In the genomic region with DNA sequence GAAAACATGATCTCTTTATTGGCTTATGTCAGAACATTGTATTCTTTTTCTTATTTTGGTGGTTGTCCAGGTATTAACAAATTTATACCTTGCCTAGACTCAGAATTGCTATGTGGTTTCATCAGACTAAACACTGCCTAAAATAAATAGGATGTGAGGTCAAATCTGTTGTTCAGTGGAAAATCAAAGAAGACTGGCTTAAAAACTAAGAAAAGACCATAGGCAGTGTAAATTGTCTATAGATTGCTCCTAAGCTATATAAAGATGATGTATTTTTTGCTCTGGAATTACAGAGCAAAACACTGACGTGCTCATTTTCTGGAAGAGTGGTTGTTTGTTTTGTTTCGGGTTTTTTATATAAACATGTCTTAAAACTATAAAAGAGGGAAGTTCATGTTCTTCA, we compare ENCODE assay signal across 15 cellular contexts.
DNase-seq lines count a peak whose midpoint lies in the region; ATAC-seq and TF ChIP-seq lines count a peak whose summit lies in the region.
"Had no signal": no experiment of that assay in that cellular context is flagged by ENCODE, and none has a peak within 500 bp of the region (broad histone marks: within the 10 kb centered on the region; RNA-seq: fewer than 3 reads in every experiment).

No MANE protein-coding gene starts in this region.

- TF ChIP-seq CTCF in WTC11 (IDR thresholded peaks at IDR 0.05) = no peak
- no peak for TF ChIP-seq CTCF in testis (IDR thresholded peaks at IDR 0.05)

- POLR2A ChIA-PET in WTC11 (lab: Charles Lee) = no interaction called here

- H3K36me3 ChIP-seq in skeletal muscle satellite cell (ENCODE audit: insufficient read depth, low read length) = peaks cover 11% of the 10 kb centered on the region
- no peaks in the 10 kb centered on the region for H3K36me3 ChIP-seq in testis (ENCODE audit: low read depth, missing control alignments)

- H3K9ac ChIP-seq in skeletal muscle satellite cell (ENCODE audit: low read depth, low read length) = peak overlapping the region; percentile 75

- H3K27ac Mint-ChIP-seq in WTC11 = 0 out of 2 replicates have a peak overlapping the region, but pooled peaks have one; percentile 24
- H3K27ac Mint-ChIP-seq: CD4-positive, alpha-beta T cell had no signal

- DNase-seq in EH (ENCODE audit: low read depth) (peak; percentile 46), WTC11 (ENCODE audit: low spot score) (no peak), fibroblast of the conjunctiva (ENCODE audit: low read depth) (peak; percentile 20), NCI-H510A (lab: John Stamatoyannopoulos, UW) (no peak), NCI-H187 treated with DMSO at 0.1 percent for 48 hours (lab: John Stamatoyannopoulos, UW) (no peak), testis (no peak), kidney glomerular epithelial cell (lab: John Stamatoyannopoulos, UW) (no peak)
- DNase-seq: activated gamma-delta T cell; CD4-positive, alpha-beta T cell; GDM1; stimulated activated CD4-positive, alpha-beta T cell treated with anti-CD3 and anti-CD28 coated beads, Interleukin-4, amount 100 ng/mL, for 4 hours; stimulated activated naive CD4-positive, alpha-beta T cell had no signal

- intact Hi-C loops in testis (cut with DNase I; ENCODE audit: low total_unique reads) = no loop called here

- H3K27me3 Mint-ChIP-seq in WTC11 (ENCODE audit: low read depth) = no peaks in the 10 kb centered on the region

- H3K27me3 ChIP-seq in skeletal muscle satellite cell (ENCODE audit: control insufficient read depth, insufficient read depth, low read length) (no peaks in the 10 kb centered on the region), testis (no peaks in the 10 kb centered on the region)
- H3K27me3 ChIP-seq: cardiac muscle cell had no signal

- peaks cover 36% of the 10 kb centered on the region for H3K36me3 Mint-ChIP-seq in WTC11

- no peaks in the 10 kb centered on the region for H3K9me3 Mint-ChIP-seq in WTC11
- H3K9me3 Mint-ChIP-seq: CD4-positive, alpha-beta T cell had no signal

- H3K9me3 ChIP-seq in skeletal muscle satellite cell (replicated peaks; ENCODE audit: low read length) (no peaks in the 10 kb centered on the region), testis (no peaks in the 10 kb centered on the region)

- H3K4me1 Mint-ChIP-seq in WTC11 = peaks cover 27% of the 10 kb centered on the region

- WGBS in testis, 2 donors = 68 to 71% methylated on average over 2 of the region's 2 CpGs

- ATAC-seq in WTC11 = no peak
- ATAC-seq: HCT116 had no signal

- CTCF ChIA-PET in WTC11 (lab: Charles Lee) = interaction anchor here (0.8 to 1.0 kb wide), 2 partner anchors 23 to 26 kb away, joined by 3 to 4 read pairs; no protein-coding TSS in a partner anchor

- no peak for TF ChIP-seq POLR2A in testis (IDR thresholded peaks at IDR 0.05)

- H3K27ac ChIP-seq in testis = no peak overlapping the region
- H3K27ac ChIP-seq: cardiac muscle cell had no signal

- peak overlapping the region; percentile 47 for H3K4me2 ChIP-seq in skeletal muscle satellite cell (ENCODE audit: low read length)

- H3K4me3 ChIP-seq in skeletal muscle satellite cell (ENCODE audit: low read length) (no peak overlapping the region), testis (no peak overlapping the region)
- H3K4me3 ChIP-seq: cardiac muscle cell had no signal

- H3K4me1 ChIP-seq in skeletal muscle satellite cell (ENCODE audit: control insufficient read depth, insufficient read depth, low read length) (peaks cover 62% of the 10 kb centered on the region), testis (no peaks in the 10 kb centered on the region)

- H3K4me3 Mint-ChIP-seq in WTC11 = no peak overlapping the region
- H3K4me3 Mint-ChIP-seq: CD4-positive, alpha-beta T cell had no signal

TF ChIP-seq in WTC11, 78 proteins besides CTCF, POLR2A, EP300 and RAD21 (continues in another document):
- TF ChIP-seq ZNF317 (CRISPR knock-in tag; IDR thresholded peaks at IDR 0.05; ENCODE audit: borderline replicate concordance, low read depth) = no peak
- no peak for TF ChIP-seq ZNF219 (CRISPR knock-in tag; IDR thresholded peaks at IDR 0.05; ENCODE audit: borderline replicate concordance)
- no peak for TF ChIP-seq CBFB (CRISPR knock-in tag; IDR thresholded peaks at IDR 0.05; ENCODE audit: low read depth)
- TF ChIP-seq, protein P1, sequence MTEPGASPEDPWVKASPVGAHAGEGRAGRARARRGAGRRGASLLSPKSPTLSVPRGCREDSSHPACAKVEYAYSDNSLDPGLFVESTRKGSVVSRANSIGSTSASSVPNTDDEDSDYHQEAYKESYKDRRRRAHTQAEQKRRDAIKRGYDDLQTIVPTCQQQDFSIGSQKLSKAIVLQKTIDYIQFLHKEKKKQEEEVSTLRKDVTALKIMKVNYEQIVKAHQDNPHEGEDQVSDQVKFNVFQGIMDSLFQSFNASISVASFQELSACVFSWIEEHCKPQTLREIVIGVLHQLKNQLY (CRISPR knock-in tag; IDR thresholded peaks at IDR 0.05) = no peak
- TF ChIP-seq TEAD4 (CRISPR knock-in tag; IDR thresholded peaks at IDR 0.05) = no peak
- no peak for TF ChIP-seq SP1 (CRISPR knock-in tag; conservative IDR thresholded peaks at IDR 0.05)
- TF ChIP-seq ESRRA (CRISPR knock-in tag; IDR thresholded peaks at IDR 0.05; ENCODE audit: borderline replicate concordance) = no peak
- TF ChIP-seq, protein P2, sequence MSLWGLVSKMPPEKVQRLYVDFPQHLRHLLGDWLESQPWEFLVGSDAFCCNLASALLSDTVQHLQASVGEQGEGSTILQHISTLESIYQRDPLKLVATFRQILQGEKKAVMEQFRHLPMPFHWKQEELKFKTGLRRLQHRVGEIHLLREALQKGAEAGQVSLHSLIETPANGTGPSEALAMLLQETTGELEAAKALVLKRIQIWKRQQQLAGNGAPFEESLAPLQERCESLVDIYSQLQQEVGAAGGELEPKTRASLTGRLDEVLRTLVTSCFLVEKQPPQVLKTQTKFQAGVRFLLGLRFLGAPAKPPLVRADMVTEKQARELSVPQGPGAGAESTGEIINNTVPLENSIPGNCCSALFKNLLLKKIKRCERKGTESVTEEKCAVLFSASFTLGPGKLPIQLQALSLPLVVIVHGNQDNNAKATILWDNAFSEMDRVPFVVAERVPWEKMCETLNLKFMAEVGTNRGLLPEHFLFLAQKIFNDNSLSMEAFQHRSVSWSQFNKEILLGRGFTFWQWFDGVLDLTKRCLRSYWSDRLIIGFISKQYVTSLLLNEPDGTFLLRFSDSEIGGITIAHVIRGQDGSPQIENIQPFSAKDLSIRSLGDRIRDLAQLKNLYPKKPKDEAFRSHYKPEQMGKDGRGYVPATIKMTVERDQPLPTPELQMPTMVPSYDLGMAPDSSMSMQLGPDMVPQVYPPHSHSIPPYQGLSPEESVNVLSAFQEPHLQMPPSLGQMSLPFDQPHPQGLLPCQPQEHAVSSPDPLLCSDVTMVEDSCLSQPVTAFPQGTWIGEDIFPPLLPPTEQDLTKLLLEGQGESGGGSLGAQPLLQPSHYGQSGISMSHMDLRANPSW (CRISPR knock-in tag; conservative IDR thresholded peaks at IDR 0.05; ENCODE audit: low read depth) = no peak
- TF ChIP-seq, protein P3, sequence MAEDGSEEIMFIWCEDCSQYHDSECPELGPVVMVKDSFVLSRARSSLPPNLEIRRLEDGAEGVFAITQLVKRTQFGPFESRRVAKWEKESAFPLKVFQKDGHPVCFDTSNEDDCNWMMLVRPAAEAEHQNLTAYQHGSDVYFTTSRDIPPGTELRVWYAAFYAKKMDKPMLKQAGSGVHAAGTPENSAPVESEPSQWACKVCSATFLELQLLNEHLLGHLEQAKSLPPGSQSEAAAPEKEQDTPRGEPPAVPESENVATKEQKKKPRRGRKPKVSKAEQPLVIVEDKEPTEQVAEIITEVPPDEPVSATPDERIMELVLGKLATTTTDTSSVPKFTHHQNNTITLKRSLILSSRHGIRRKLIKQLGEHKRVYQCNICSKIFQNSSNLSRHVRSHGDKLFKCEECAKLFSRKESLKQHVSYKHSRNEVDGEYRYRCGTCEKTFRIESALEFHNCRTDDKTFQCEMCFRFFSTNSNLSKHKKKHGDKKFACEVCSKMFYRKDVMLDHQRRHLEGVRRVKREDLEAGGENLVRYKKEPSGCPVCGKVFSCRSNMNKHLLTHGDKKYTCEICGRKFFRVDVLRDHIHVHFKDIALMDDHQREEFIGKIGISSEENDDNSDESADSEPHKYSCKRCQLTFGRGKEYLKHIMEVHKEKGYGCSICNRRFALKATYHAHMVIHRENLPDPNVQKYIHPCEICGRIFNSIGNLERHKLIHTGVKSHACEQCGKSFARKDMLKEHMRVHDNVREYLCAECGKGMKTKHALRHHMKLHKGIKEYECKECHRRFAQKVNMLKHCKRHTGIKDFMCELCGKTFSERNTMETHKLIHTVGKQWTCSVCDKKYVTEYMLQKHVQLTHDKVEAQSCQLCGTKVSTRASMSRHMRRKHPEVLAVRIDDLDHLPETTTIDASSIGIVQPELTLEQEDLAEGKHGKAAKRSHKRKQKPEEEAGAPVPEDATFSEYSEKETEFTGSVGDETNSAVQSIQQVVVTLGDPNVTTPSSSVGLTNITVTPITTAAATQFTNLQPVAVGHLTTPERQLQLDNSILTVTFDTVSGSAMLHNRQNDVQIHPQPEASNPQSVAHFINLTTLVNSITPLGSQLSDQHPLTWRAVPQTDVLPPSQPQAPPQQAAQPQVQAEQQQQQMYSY (CRISPR knock-in tag; IDR thresholded peaks at IDR 0.05) = no peak
- TF ChIP-seq ZNF281 (CRISPR knock-in tag; IDR thresholded peaks at IDR 0.05) = no peak
- TF ChIP-seq OVOL2 (CRISPR knock-in tag; IDR thresholded peaks at IDR 0.05; ENCODE audit: borderline replicate concordance) = no peak
- TF ChIP-seq CREB1 (CRISPR knock-in tag; IDR thresholded peaks at IDR 0.05) = no peak
- TF ChIP-seq ZNF138 (CRISPR knock-in tag; conservative IDR thresholded peaks at IDR 0.05) = no peak
- TF ChIP-seq NFYB (CRISPR knock-in tag; conservative IDR thresholded peaks at IDR 0.05; ENCODE audit: low read depth) = no peak

Comparison
In these comparisons a context has a peak if more than half of its experiments do, and no peak if none do; other contexts are left out.
1. DNase-seq: peak in EH (single experiment) and fibroblast of the conjunctiva (single experiment); none in WTC11 (single experiment), NCI-H510A (single experiment), NCI-H187 treated with DMSO at 0.1 percent for 48 hours (single experiment), testis (single experiment) and kidney glomerular epithelial cell (single experiment).